Comparison of ENCODE assay signal across 25 cellular contexts in genomic region chr7:93992423-93993110, GRCh38. TPM values are rescaled to one million over a fixed set of nuclear protein-coding genes. Genes with fewer than 3 reads are reported as not detected.
DNase-seq lines count a peak whose midpoint lies in the region; ATAC-seq and TF ChIP-seq lines count a peak whose summit lies in the region.
"Had no signal": no experiment of that assay in that cellular context is flagged by ENCODE, and none has a peak within 500 bp of the region (broad histone marks: within the 10 kb centered on the region; RNA-seq: fewer than 3 reads in every experiment).

No MANE protein-coding gene starts in this region.

- no peaks in the 10 kb centered on the region for H3K27me3 ChIP-seq in brain microvascular endothelial cell (replicated peaks)
- H3K27me3 ChIP-seq in heart left ventricle: no peaks in the 10 kb centered on the region
- H3K27me3 ChIP-seq: SJCRH30, upper lobe of right lung had no signal

- intact Hi-C loops in sciatic nerve (cut with DNase I) (no loop called here), heart left ventricle (cut with DNase I) (no loop called here)

- H3K4me3 ChIP-seq in brain microvascular endothelial cell (ENCODE audit: low read depth, low read length) (no peak overlapping the region), heart left ventricle (no peak overlapping the region)
- H3K4me3 ChIP-seq: SJCRH30, upper lobe of right lung had no signal

- H3K36me3 ChIP-seq in brain microvascular endothelial cell (replicated peaks) (no peaks in the 10 kb centered on the region), heart left ventricle (peaks cover 0 to 67% (median 38%) of the 10 kb centered on the region in 9 donors)

- no peaks in the 10 kb centered on the region for H3K9me3 ChIP-seq in heart left ventricle
- H3K9me3 ChIP-seq: SJCRH30, upper lobe of right lung had no signal

- peaks cover 14% of the 10 kb centered on the region for H3K36me3 Mint-ChIP-seq in activated naive CD8-positive, alpha-beta T cell
- peaks cover 14% of the 10 kb centered on the region for H3K36me3 Mint-ChIP-seq in activated naive CD8-positive, alpha-beta T cell treated with anti-CD3 and anti-CD28 coated beads, Interleukin-2, amount 50 U/mL, for 24 hours (ENCODE audit: low read depth)
- peaks cover 23% of the 10 kb centered on the region for H3K36me3 Mint-ChIP-seq in nephron progenitor cell (ENCODE audit: low read depth)

- no peak overlapping the region for H3K27ac ChIP-seq in brain microvascular endothelial cell
- H3K27ac ChIP-seq in heart left ventricle: no peak overlapping the region
- H3K27ac ChIP-seq: SJCRH30, upper lobe of right lung had no signal

- peak overlapping the region; percentile 19 for H3K27ac Mint-ChIP-seq in activated naive CD8-positive, alpha-beta T cell
- H3K27ac Mint-ChIP-seq in activated naive CD8-positive, alpha-beta T cell treated with anti-CD3 and anti-CD28 coated beads, Interleukin-2, amount 50 U/mL, for 24 hours: no peak overlapping the region
- H3K27ac Mint-ChIP-seq in nephron progenitor cell: peak overlapping the region; percentile 9
- H3K27ac Mint-ChIP-seq: CD14-positive monocyte, WTC11 had no signal

- WGBS in heart left ventricle, 4 donors: 83 to 90% (median 89%) methylated on average over 6 of the region's 6 CpGs

- no peaks in the 10 kb centered on the region for H3K4me1 ChIP-seq in heart left ventricle
- H3K4me1 ChIP-seq: SJCRH30, upper lobe of right lung had no signal

- no peak for ATAC-seq in activated naive CD8-positive, alpha-beta T cell treated with anti-CD3 and anti-CD28 coated beads, Interleukin-2, amount 50 U/mL, for 24 hours
- ATAC-seq in HG02610 (IDR thresholded peaks at IDR 0.05; ENCODE audit: unreplicated experiment) (peak; percentile 80), sciatic nerve (no peak), heart left ventricle (no peak)
- ATAC-seq: naive thymus-derived CD8-positive, alpha-beta T cell; upper lobe of right lung; WTC11 had no signal

- TF ChIP-seq CTCF in nephron progenitor cell (IDR thresholded peaks at IDR 0.05): no peak
- no peak for TF ChIP-seq CTCF in brain microvascular endothelial cell (IDR thresholded peaks at IDR 0.05; ENCODE audit: low read depth, low read length, missing control alignments)
- TF ChIP-seq CTCF in heart left ventricle (IDR thresholded peaks at IDR 0.05): no peak

- no peaks in the 10 kb centered on the region for H3K9me3 Mint-ChIP-seq in activated naive CD8-positive, alpha-beta T cell (ENCODE audit: low read depth)
- H3K9me3 Mint-ChIP-seq in activated naive CD8-positive, alpha-beta T cell treated with anti-CD3 and anti-CD28 coated beads, Interleukin-2, amount 50 U/mL, for 24 hours: no peaks in the 10 kb centered on the region
- no peaks in the 10 kb centered on the region for H3K9me3 Mint-ChIP-seq in nephron progenitor cell
- H3K9me3 Mint-ChIP-seq: CD14-positive monocyte; naive thymus-derived CD8-positive, alpha-beta T cell; WTC11 had no signal

- peaks cover 9% of the 10 kb centered on the region for H3K4me1 Mint-ChIP-seq in activated naive CD8-positive, alpha-beta T cell (ENCODE audit: low read depth)
- peaks cover 6% of the 10 kb centered on the region for H3K4me1 Mint-ChIP-seq in activated naive CD8-positive, alpha-beta T cell treated with anti-CD3 and anti-CD28 coated beads, Interleukin-2, amount 50 U/mL, for 24 hours
- H3K4me1 Mint-ChIP-seq in nephron progenitor cell: no peaks in the 10 kb centered on the region
- H3K4me1 Mint-ChIP-seq: CD14-positive monocyte had no signal

- no peak overlapping the region for H3K4me3 Mint-ChIP-seq in activated naive CD8-positive, alpha-beta T cell
- H3K4me3 Mint-ChIP-seq in activated naive CD8-positive, alpha-beta T cell treated with anti-CD3 and anti-CD28 coated beads, Interleukin-2, amount 50 U/mL, for 24 hours: no peak overlapping the region
- no peak overlapping the region for H3K4me3 Mint-ChIP-seq in nephron progenitor cell
- H3K4me3 Mint-ChIP-seq: CD14-positive monocyte; naive thymus-derived CD8-positive, alpha-beta T cell; WTC11 had no signal

- no peaks in the 10 kb centered on the region for H3K27me3 Mint-ChIP-seq in activated naive CD8-positive, alpha-beta T cell
- H3K27me3 Mint-ChIP-seq in activated naive CD8-positive, alpha-beta T cell treated with anti-CD3 and anti-CD28 coated beads, Interleukin-2, amount 50 U/mL, for 24 hours: no peaks in the 10 kb centered on the region
- no peaks in the 10 kb centered on the region for H3K27me3 Mint-ChIP-seq in nephron progenitor cell (ENCODE audit: low read depth, poor library complexity)
- H3K27me3 Mint-ChIP-seq: naive thymus-derived CD8-positive, alpha-beta T cell had no signal

- in situ Hi-C loops in brain microvascular endothelial cell (cut with HindIII; ENCODE audit: low pct_ligation_motif_present, low sequenced_read_pairs): no loop called here

- no peak for TF ChIP-seq POLR2A in heart left ventricle (IDR thresholded peaks at IDR 0.05)

- DNase-seq in activated naive CD8-positive, alpha-beta T cell treated with anti-CD3 and anti-CD28 coated beads, Interleukin-2, amount 50 U/mL, for 24 hours: no peak
- peak; percentile 52 for DNase-seq in NCI-H2227 treated with DMSO at 0.1 percent for 48 hours (lab: John Stamatoyannopoulos, UW)
- no peak for DNase-seq in nephron progenitor cell
- DNase-seq in brain microvascular endothelial cell: no peak
- no peak for DNase-seq in sciatic nerve (ENCODE audit: low spot score)
- DNase-seq in heart left ventricle: no peak
- DNase-seq: ACHN; activated effector memory CD4-positive, alpha-beta T cell treated with Interleukin-2 at 50 U/mL for 16 hours; cerebellar nuclear complex; DMS153; effector CD8-positive, alpha-beta T cell; islet precursor cell; mammary epithelial cell; MV-4-11; naive thymus-derived CD8-positive, alpha-beta T cell; NCI-H2029; NCI-H524 treated with DMSO at 0.1 percent for 48 hours; OCI-M1; SJCRH30; T-helper 2 cell; upper lobe of right lung had no signal

RNA-seq across cellular contexts. Expression of gene BET1, which starts 11.6 kb away (rescaled TPM):
- 26.4 TPM for total RNA-seq in sciatic nerve
- total RNA-seq in heart left ventricle: 10 to 100 TPM in 7 of 9 donors, 1 to 10 TPM in 2; 8.1 to 16.5 (median 11.5) TPM
- 10 to 100 TPM; 13.8 to 16.5 TPM for polyA plus RNA-seq in heart left ventricle
